In the genomic region with DNA sequence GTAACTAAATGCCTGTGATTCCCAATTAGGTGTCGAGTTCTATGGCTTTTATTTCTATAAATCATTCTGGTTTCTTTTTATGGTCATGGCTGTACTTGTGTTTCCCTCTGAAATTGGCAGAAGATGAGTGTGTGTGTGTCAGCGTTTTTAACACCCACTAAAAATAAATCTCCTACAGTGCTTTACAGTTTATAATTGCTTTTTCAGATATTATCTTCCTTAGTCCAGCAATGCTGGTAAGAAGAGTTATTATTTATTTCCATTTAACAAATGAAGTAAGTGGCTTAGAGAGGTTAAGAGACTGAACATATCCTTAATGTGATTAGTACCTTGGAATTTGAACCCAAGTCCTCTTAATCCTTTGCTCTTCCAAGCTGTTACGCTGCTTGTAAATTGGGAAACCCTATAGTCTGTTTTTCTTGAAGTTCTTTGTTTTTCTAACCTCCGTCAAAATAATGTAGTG, we compare ENCODE assay signal across 1 cellular context.
TF ChIP-seq lines count a peak whose summit lies in the region.

No MANE protein-coding gene starts in this region.

TF ChIP-seq in HCT116, 20 proteins besides CTCF, POLR2A, EP300 and RAD21 (continued from another document):
- TF ChIP-seq, protein P1, sequence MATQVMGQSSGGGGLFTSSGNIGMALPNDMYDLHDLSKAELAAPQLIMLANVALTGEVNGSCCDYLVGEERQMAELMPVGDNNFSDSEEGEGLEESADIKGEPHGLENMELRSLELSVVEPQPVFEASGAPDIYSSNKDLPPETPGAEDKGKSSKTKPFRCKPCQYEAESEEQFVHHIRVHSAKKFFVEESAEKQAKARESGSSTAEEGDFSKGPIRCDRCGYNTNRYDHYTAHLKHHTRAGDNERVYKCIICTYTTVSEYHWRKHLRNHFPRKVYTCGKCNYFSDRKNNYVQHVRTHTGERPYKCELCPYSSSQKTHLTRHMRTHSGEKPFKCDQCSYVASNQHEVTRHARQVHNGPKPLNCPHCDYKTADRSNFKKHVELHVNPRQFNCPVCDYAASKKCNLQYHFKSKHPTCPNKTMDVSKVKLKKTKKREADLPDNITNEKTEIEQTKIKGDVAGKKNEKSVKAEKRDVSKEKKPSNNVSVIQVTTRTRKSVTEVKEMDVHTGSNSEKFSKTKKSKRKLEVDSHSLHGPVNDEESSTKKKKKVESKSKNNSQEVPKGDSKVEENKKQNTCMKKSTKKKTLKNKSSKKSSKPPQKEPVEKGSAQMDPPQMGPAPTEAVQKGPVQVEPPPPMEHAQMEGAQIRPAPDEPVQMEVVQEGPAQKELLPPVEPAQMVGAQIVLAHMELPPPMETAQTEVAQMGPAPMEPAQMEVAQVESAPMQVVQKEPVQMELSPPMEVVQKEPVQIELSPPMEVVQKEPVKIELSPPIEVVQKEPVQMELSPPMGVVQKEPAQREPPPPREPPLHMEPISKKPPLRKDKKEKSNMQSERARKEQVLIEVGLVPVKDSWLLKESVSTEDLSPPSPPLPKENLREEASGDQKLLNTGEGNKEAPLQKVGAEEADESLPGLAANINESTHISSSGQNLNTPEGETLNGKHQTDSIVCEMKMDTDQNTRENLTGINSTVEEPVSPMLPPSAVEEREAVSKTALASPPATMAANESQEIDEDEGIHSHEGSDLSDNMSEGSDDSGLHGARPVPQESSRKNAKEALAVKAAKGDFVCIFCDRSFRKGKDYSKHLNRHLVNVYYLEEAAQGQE (IDR thresholded peaks at IDR 0.05; ENCODE audit: low read depth), result no peak
- TF ChIP-seq JUND (IDR thresholded peaks at IDR 0.05) (no peak), CBX3 (IDR thresholded peaks at IDR 0.05; ENCODE audit: low read depth) (no peak), SRF (IDR thresholded peaks at IDR 0.05; ENCODE audit: low read depth) (no peak), ZFX (IDR thresholded peaks at IDR 0.05) (no peak), FOSL1 (IDR thresholded peaks at IDR 0.05; ENCODE audit: low read depth) (no peak), EGR1 (IDR thresholded peaks at IDR 0.05; ENCODE audit: low read depth) (no peak)
- TF ChIP-seq, protein P2, sequence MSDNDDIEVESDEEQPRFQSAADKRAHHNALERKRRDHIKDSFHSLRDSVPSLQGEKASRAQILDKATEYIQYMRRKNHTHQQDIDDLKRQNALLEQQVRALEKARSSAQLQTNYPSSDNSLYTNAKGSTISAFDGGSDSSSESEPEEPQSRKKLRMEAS (IDR thresholded peaks at IDR 0.05), result no peak
